In genomic region chr1:174995916-174996315, GRCh38 we compare ENCODE assay signal across 17 cellular contexts.
"Had no signal": no experiment of that assay in that cellular context is flagged by ENCODE, and none has a peak within 500 bp of the region (broad histone marks: within the 10 kb centered on the region; RNA-seq: fewer than 3 reads in every experiment).

No MANE protein-coding gene starts in this region.

- H3K4me1 ChIP-seq: colonic mucosa had no signal

- H3K27ac ChIP-seq: colonic mucosa, stomach had no signal

- H3K27me3 ChIP-seq: colonic mucosa, stomach had no signal

- H3K36me3 ChIP-seq: colonic mucosa had no signal

- H3K9me3 ChIP-seq: colonic mucosa, mucosa of descending colon, stomach had no signal

- H3K4me2 ChIP-seq: smooth muscle cell had no signal

- H3K4me3 ChIP-seq: colonic mucosa, mucosa of descending colon, smooth muscle cell, stomach had no signal

- DNase-seq: activated CD4-positive, alpha-beta memory T cell treated with anti-CD3 and anti-CD28 coated beads, Interleukin-2, amount 10 ng/mL, durations not matched to agents 7 days and 5 days; activated CD4-positive, alpha-beta T cell treated with anti-CD3 and anti-CD28 coated beads for 48 hours; activated CD4-positive, CD25-positive, alpha-beta regulatory T cell; activated CD8-positive, alpha-beta memory T cell treated with anti-CD3 and anti-CD28 coated beads, Interleukin-2, amount 10 ng/mL, durations not matched to agents 7 days and 5 days; activated naive CD4-positive, alpha-beta T cell; activated naive CD8-positive, alpha-beta T cell treated with anti-CD3 and anti-CD28 coated beads for 36 hours; amniotic stem cell; central memory CD4-positive, alpha-beta T cell; colonic mucosa; endodermal cell; mucosa of descending colon; naive B cell; right cardiac atrium; stimulated activated CD4-positive, alpha-beta T cell treated with anti-CD3 and anti-CD28 coated beads, Interleukin-4, amount 100 ng/mL, for 24 hours; stomach had no signal

- ATAC-seq: activated CD8-positive, alpha-beta memory T cell treated with anti-CD3 and anti-CD28 coated beads, Interleukin-2, amount 10 ng/mL, durations not matched to agents 7 days and 5 days; mucosa of descending colon; right cardiac atrium; stimulated activated effector memory CD8-positive, alpha-beta T cell treated with anti-CD3 and anti-CD28 coated beads, Interleukin-12 subunit alpha, Interleukin-12 subunit beta, amount 100 ng/mL, for 72 hours had no signal
